13 cellular contexts compared by ENCODE assay signal in genomic region chr4:110475881-110476818, GRCh38. TPM values are rescaled to one million over a fixed set of nuclear protein-coding genes. Genes with fewer than 3 reads are reported as not detected.
DNase-seq lines count a peak whose midpoint lies in the region; TF ChIP-seq lines count a peak whose summit lies in the region.
"Had no signal": no experiment of that assay in that cellular context is flagged by ENCODE, and none has a peak within 500 bp of the region (broad histone marks: within the 10 kb centered on the region; RNA-seq: fewer than 3 reads in every experiment).

A gene with protein sequence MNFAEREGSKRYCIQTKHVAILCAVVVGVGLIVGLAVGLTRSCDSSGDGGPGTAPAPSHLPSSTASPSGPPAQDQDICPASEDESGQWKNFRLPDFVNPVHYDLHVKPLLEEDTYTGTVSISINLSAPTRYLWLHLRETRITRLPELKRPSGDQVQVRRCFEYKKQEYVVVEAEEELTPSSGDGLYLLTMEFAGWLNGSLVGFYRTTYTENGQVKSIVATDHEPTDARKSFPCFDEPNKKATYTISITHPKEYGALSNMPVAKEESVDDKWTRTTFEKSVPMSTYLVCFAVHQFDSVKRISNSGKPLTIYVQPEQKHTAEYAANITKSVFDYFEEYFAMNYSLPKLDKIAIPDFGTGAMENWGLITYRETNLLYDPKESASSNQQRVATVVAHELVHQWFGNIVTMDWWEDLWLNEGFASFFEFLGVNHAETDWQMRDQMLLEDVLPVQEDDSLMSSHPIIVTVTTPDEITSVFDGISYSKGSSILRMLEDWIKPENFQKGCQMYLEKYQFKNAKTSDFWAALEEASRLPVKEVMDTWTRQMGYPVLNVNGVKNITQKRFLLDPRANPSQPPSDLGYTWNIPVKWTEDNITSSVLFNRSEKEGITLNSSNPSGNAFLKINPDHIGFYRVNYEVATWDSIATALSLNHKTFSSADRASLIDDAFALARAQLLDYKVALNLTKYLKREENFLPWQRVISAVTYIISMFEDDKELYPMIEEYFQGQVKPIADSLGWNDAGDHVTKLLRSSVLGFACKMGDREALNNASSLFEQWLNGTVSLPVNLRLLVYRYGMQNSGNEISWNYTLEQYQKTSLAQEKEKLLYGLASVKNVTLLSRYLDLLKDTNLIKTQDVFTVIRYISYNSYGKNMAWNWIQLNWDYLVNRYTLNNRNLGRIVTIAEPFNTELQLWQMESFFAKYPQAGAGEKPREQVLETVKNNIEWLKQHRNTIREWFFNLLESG (plus strand): TSS chr4:110476155. CDS start chr4:110476415, 260 bp downstream.

- dilution Hi-C loops in mammary epithelial cell (cut with HindIII; ENCODE audit: low sequenced_read_pairs): no loop called here

- no peak within 1 kb of the TSS for H3K9ac ChIP-seq in mammary epithelial cell (ENCODE audit: insufficient read depth, low read length)
- peak within 1 kb of the TSS; percentile 2; the same call in 1 of the 2 replicates for H3K9ac ChIP-seq in iPS-20b (ENCODE audit: low read depth, low read length)
- H3K9ac ChIP-seq in rectal smooth muscle tissue (ENCODE audit: low read length): no peak within 1 kb of the TSS

- 25% methylated on average over 29 of the region's 39 CpGs for WGBS in mammary epithelial cell (ENCODE audit: low coverage, missing lambda C conversion rate)

- no peaks in the 10 kb centered on the region for H4K20me1 ChIP-seq in mammary epithelial cell (ENCODE audit: insufficient read depth, low read length)

- H3K4me1 Mint-ChIP-seq in T-helper 2 cell treated with Interferon-gamma antibody and Interleukin-4, amounts not matched to agents 5 μg/mL and 100 μg/mL, for 36 hours (ENCODE audit: low read depth): no peaks in the 10 kb centered on the region
- H3K4me1 Mint-ChIP-seq: stimulated activated naive CD8-positive, alpha-beta T cell treated with anti-CD3 and anti-CD28 coated beads, Interleukin-15, amount 100 ng/mL, for 72 hours had no signal

- H2AFZ ChIP-seq in mammary epithelial cell (ENCODE audit: low read depth, low read length): peak within 1 kb of the TSS; percentile 63

- no peaks in the 10 kb centered on the region for H3K79me2 ChIP-seq in mammary epithelial cell (ENCODE audit: insufficient read depth, low read length)

- H3K27me3 ChIP-seq in mammary epithelial cell (ENCODE audit: insufficient read depth, low read length) (peaks cover 7% of the 10 kb centered on the region), iPS-20b (ENCODE audit: insufficient read depth, low read length) (no peaks in the 10 kb centered on the region), rectal smooth muscle tissue (ENCODE audit: control insufficient read depth, insufficient read depth, low read length) (no peaks in the 10 kb centered on the region)

- H3K9me3 ChIP-seq in mammary epithelial cell (replicated peaks; ENCODE audit: insufficient read depth, low read length) (no peaks in the 10 kb centered on the region), iPS-20b (ENCODE audit: insufficient read depth, low read depth, low read length) (no peaks in the 10 kb centered on the region)
- H3K9me3 ChIP-seq: neutrophil had no signal

- intact Hi-C loops in mammary epithelial cell (cut with micrococcal nuclease): no loop called here

- H3K36me3 Mint-ChIP-seq in T-helper 2 cell treated with Interferon-gamma antibody and Interleukin-4, amounts not matched to agents 5 μg/mL and 100 μg/mL, for 36 hours (ENCODE audit: low read depth): no peaks in the 10 kb centered on the region

- DNase-seq in EL: peak; percentile 53
- no peak for DNase-seq in mammary epithelial cell
- no peak for DNase-seq in hippocampal formation (lab: John Stamatoyannopoulos, UW)
- DNase-seq in activated naive CD4-positive, alpha-beta T cell treated with anti-CD3 and anti-CD28 coated beads, Interleukin-2, amount 50 U/mL, for 16 hours: no peak
- DNase-seq in activated CD4-positive, alpha-beta T cell treated with anti-CD3 and anti-CD28 coated beads, Interleukin-2, amount 50 U/mL, for 48 hours: no peak
- no peak for DNase-seq in T-helper 2 cell treated with Interferon-gamma antibody and Interleukin-4, amounts not matched to agents 5 μg/mL and 100 μg/mL, for 36 hours (ENCODE audit: low spot score)
- DNase-seq: NCI-H510A; stimulated activated naive CD8-positive, alpha-beta T cell treated with anti-CD3 and anti-CD28 coated beads, Interleukin-15, amount 100 ng/mL, for 72 hours had no signal

- no peak within 1 kb of the TSS for H3K27ac ChIP-seq in mammary epithelial cell (ENCODE audit: insufficient read depth, low read depth, low read length)
- H3K27ac ChIP-seq in iPS-20b (ENCODE audit: low read length): no peak within 1 kb of the TSS
- no peak within 1 kb of the TSS for H3K27ac ChIP-seq in rectal smooth muscle tissue (ENCODE audit: low read depth, low read length)
- H3K27ac ChIP-seq: HL-60, neutrophil had no signal

- CTCF ChIA-PET in mammary epithelial cell (lab: Charles Lee; ENCODE audit: low non-redundant PET): no interaction called here

- H3K27me3 Mint-ChIP-seq in T-helper 2 cell treated with Interferon-gamma antibody and Interleukin-4, amounts not matched to agents 5 μg/mL and 100 μg/mL, for 36 hours (ENCODE audit: low read depth): peaks cover 7% of the 10 kb centered on the region

- no peak within 1 kb of the TSS for H3K4me2 ChIP-seq in mammary epithelial cell (ENCODE audit: insufficient read depth, low read depth, low read length)

- TF ChIP-seq CTCF in mammary epithelial cell (conservative IDR thresholded peaks at IDR 0.05 in 1 of 2, IDR thresholded peaks at IDR 0.05 in 1 of 2; ENCODE audit: extremely low read depth in 1 of 2, insufficient read depth in 1 of 2, low read depth in 1 of 2, low read length in 2 of 2): no peak

- BruUV-seq in mammary epithelial cell (replicated peaks; lab: Mats Ljungman, UMichigan): no TSS peak

- no peaks in the 10 kb centered on the region for H3K9me3 Mint-ChIP-seq in T-helper 2 cell treated with Interferon-gamma antibody and Interleukin-4, amounts not matched to agents 5 μg/mL and 100 μg/mL, for 36 hours
- H3K9me3 Mint-ChIP-seq: stimulated activated naive CD8-positive, alpha-beta T cell treated with anti-CD3 and anti-CD28 coated beads, Interleukin-15, amount 100 ng/mL, for 72 hours had no signal

- no peak within 1 kb of the TSS for H3K27ac Mint-ChIP-seq in T-helper 2 cell treated with Interferon-gamma antibody and Interleukin-4, amounts not matched to agents 5 μg/mL and 100 μg/mL, for 36 hours

- H3K36me3 ChIP-seq in mammary epithelial cell (ENCODE audit: insufficient read depth, low read length): no peaks in the 10 kb centered on the region
- H3K36me3 ChIP-seq in iPS-20b (ENCODE audit: insufficient read depth, low read depth, low read length): no peaks in the 10 kb centered on the region
- H3K36me3 ChIP-seq in rectal smooth muscle tissue (ENCODE audit: control insufficient read depth, insufficient read depth, low read length): no peaks in the 10 kb centered on the region
- H3K36me3 ChIP-seq: neutrophil had no signal

- H3K4me3 Mint-ChIP-seq in T-helper 2 cell treated with Interferon-gamma antibody and Interleukin-4, amounts not matched to agents 5 μg/mL and 100 μg/mL, for 36 hours: no peak within 1 kb of the TSS
- H3K4me3 Mint-ChIP-seq: stimulated activated naive CD8-positive, alpha-beta T cell treated with anti-CD3 and anti-CD28 coated beads, Interleukin-15, amount 100 ng/mL, for 72 hours had no signal

- no peak within 1 kb of the TSS for H3K4me3 ChIP-seq in mammary epithelial cell (replicated peaks in 1 of 3; ENCODE audit: insufficient read depth in 1 of 3, low read depth in 2 of 3, low read length in 3 of 3)
- H3K4me3 ChIP-seq in iPS-20b (ENCODE audit: low read length): no peak within 1 kb of the TSS
- peak within 1 kb of the TSS; percentile 53 for H3K4me3 ChIP-seq in rectal smooth muscle tissue (ENCODE audit: low read length)

- H3K4me1 ChIP-seq in mammary epithelial cell (ENCODE audit: insufficient read depth, low read length) (no peaks in the 10 kb centered on the region), iPS-20b (ENCODE audit: insufficient read depth, low read length) (peaks cover 21% of the 10 kb centered on the region), rectal smooth muscle tissue (ENCODE audit: control insufficient read depth, insufficient read depth, low read length) (no peaks in the 10 kb centered on the region)

- in situ Hi-C loops in mammary epithelial cell (cut with MboI; ENCODE audit: low sequenced_read_pairs in 2 of 2): no loop called here

RNA-seq across cellular contexts. Expression of the gene that starts here (rescaled TPM):
- not detected for total RNA-seq in mammary epithelial cell
- not detected for polyA plus RNA-seq in mammary epithelial cell
- polyA minus RNA-seq in mammary epithelial cell: not detected
- total RNA-seq: G401 had no signal
